18 cellular contexts compared by ENCODE assay signal in the genomic region with DNA sequence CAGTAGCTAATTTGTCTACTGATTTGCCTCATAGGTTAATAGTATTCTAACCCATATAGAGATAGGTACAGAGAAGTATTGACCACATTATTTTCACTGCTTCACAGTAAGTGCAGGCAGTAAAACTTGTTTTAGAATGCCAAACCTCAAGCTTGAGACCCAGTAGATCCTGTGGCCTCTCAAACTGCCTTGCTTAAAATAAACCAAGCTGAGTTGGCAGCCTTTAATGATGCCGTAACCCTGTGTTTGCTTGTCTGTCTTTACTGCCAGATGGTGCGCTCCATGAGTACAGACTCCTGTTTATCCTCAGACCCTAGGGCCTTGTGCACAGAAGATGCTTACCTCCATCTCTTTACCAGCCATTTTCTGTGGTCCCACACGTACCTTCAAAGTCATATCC. TPM values are rescaled to one million over a fixed set of nuclear protein-coding genes. Genes with fewer than 3 reads are reported as not detected.
A peak's percentile ranks its signal among the peaks of the same experiment; 100 is the strongest.
DNase-seq lines count a peak whose midpoint lies in the region; ATAC-seq and TF ChIP-seq lines count a peak whose summit lies in the region.
"Had no signal": no experiment of that assay in that cellular context is flagged by ENCODE, and none has a peak within 500 bp of the region (broad histone marks: within the 10 kb centered on the region; RNA-seq: fewer than 3 reads in every experiment).

No MANE protein-coding gene starts in this region.

- no peaks in the 10 kb centered on the region for H3K4me1 ChIP-seq in lower lobe of right lung

- intact Hi-C loops in Right ventricle myocardium superior (cut with DNase I): no loop called here
- intact Hi-C loops in lower lobe of right lung (cut with DNase I): no loop called here

- DNase-seq in NCI-H2171 treated with DMSO at 0.1 percent for 48 hours (lab: John Stamatoyannopoulos, UW) (peak; percentile 73), NCI-H2171 (lab: John Stamatoyannopoulos, UW) (no peak), NCI-H510A (lab: John Stamatoyannopoulos, UW) (peak; percentile 7), Right ventricle myocardium superior (no peak), stromal cell of bone marrow (ENCODE audit: low read depth) (peak; percentile 28), lower lobe of right lung (no peak)
- no peak for DNase-seq in activated naive CD4-positive, alpha-beta T cell treated with Interleukin-2 at 50 U/mL for 16 hours
- no peak for DNase-seq in activated CD4-positive, alpha-beta T cell treated with anti-CD3 and anti-CD28 coated beads for 4 hours
- DNase-seq: activated CD4-positive, alpha-beta T cell treated with anti-CD3 and anti-CD28 coated beads, Interleukin-2, amount 10 ng/mL, durations not matched to agents 7 days and 5 days; activated naive CD4-positive, alpha-beta T cell treated with anti-CD3 and anti-CD28 coated beads for 36 hours; DMS153; GOT3; natural killer cell; NCI-H146 had no signal

- H3K27ac ChIP-seq in lower lobe of right lung: no peak overlapping the region
- H3K27ac ChIP-seq: HL-60, tibial nerve had no signal

- H3K36me3 ChIP-seq in lower lobe of right lung: peaks cover 44% of the 10 kb centered on the region

- no peak overlapping the region for H3K4me3 ChIP-seq in lower lobe of right lung
- H3K4me3 ChIP-seq: lung, tibial nerve had no signal

- ATAC-seq in Right ventricle myocardium superior (ENCODE audit: poor library complexity) (peak; percentile 87), lower lobe of right lung (no peak)
- ATAC-seq: natural killer cell; stimulated activated effector memory CD8-positive, alpha-beta T cell treated with anti-CD3 and anti-CD28 coated beads, Interleukin-12 subunit alpha, Interleukin-12 subunit beta, amount 100 ng/mL, for 72 hours had no signal

- no peaks in the 10 kb centered on the region for H3K27me3 ChIP-seq in lower lobe of right lung (ENCODE audit: low read depth)
- H3K27me3 ChIP-seq: tibial nerve had no signal

- no peak for TF ChIP-seq CTCF in lower lobe of right lung (IDR thresholded peaks at IDR 0.05)

- no peaks in the 10 kb centered on the region for H3K9me3 ChIP-seq in lower lobe of right lung
- H3K9me3 ChIP-seq: tibial nerve had no signal

RNA-seq across cellular contexts. Expression of a gene that starts 50.8 kb away (rescaled TPM):
- 41.4 TPM for total RNA-seq in Right ventricle myocardium superior
- total RNA-seq in lower lobe of right lung: 148 TPM

Comparison
In these comparisons a context has a peak if more than half of its experiments do, and no peak if none do; other contexts are left out.
1. DNase-seq: peak in NCI-H2171 treated with DMSO at 0.1 percent for 48 hours (single experiment), NCI-H510A (single experiment) and stromal cell of bone marrow (single experiment); none in NCI-H2171 (single experiment), Right ventricle myocardium superior (single experiment), activated naive CD4-positive, alpha-beta T cell treated with Interleukin-2 at 50 U/mL for 16 hours (single experiment), lower lobe of right lung (single experiment) and activated CD4-positive, alpha-beta T cell treated with anti-CD3 and anti-CD28 coated beads for 4 hours (0 of 2).